In genomic region chr7:132121987-132122386, GRCh38 we compare ENCODE assay signal across 26 cellular contexts.
"Had no signal": no experiment of that assay in that cellular context is flagged by ENCODE, and none has a peak within 500 bp of the region (broad histone marks: within the 10 kb centered on the region; RNA-seq: fewer than 3 reads in every experiment).

No MANE protein-coding gene starts in this region.

- H3K79me2 ChIP-seq: hepatocyte, parathyroid adenoma had no signal

- ATAC-seq: naive thymus-derived CD8-positive, alpha-beta T cell; sciatic nerve; stimulated activated naive B cell treated with anti-CD40 and anti-IgM and Interleukin-4, amounts not matched to agents 10 μg/mL and 1 μg/mL and 100 μg/mL, for 72 hours; stimulated activated naive CD8-positive, alpha-beta T cell treated with anti-CD3 and anti-CD28 coated beads, Interleukin-15, Interleukin-2, amounts not matched to agents 100 U/mL and 50 U/mL, for 24 hours had no signal

- H3K36me3 ChIP-seq: left ventricle myocardium inferior, neutrophil, right atrium auricular region, stomach, thyroid gland, transverse colon, upper lobe of left lung, vagina had no signal

- H3K27ac Mint-ChIP-seq: nephron; progenitor cell of endocrine pancreas; stimulated activated naive B cell treated with anti-CD40 and anti-IgM and Interleukin-4, amounts not matched to agents 10 μg/mL and 1 μg/mL and 100 μg/mL, for 72 hours had no signal

- H3K27me3 ChIP-seq: hepatocyte, right atrium auricular region, stomach, testis, thyroid gland, transverse colon, upper lobe of left lung, vagina had no signal

- H3K36me3 Mint-ChIP-seq: naive thymus-derived CD8-positive, alpha-beta T cell; stimulated activated naive B cell treated with anti-CD40 and anti-IgM and Interleukin-4, amounts not matched to agents 10 μg/mL and 1 μg/mL and 100 μg/mL, for 72 hours had no signal

- H3K4me1 ChIP-seq: left ventricle myocardium inferior, parathyroid adenoma, right atrium auricular region, stomach, testis, thyroid gland, transverse colon, upper lobe of left lung, vagina had no signal

- H3K4me2 ChIP-seq: hepatocyte had no signal

- H3K9me3 ChIP-seq: left ventricle myocardium inferior, neutrophil, right atrium auricular region, stomach, testis, thyroid gland, transverse colon, upper lobe of left lung, vagina had no signal

- H3K4me3 Mint-ChIP-seq: naive thymus-derived CD8-positive, alpha-beta T cell; nephron; neural crest cell; stimulated activated naive B cell treated with anti-CD40 and anti-IgM and Interleukin-4, amounts not matched to agents 10 μg/mL and 1 μg/mL and 100 μg/mL, for 72 hours had no signal

- DNase-seq: islet precursor cell; left ventricle myocardium inferior; naive thymus-derived CD8-positive, alpha-beta T cell; occipital lobe; stimulated activated CD4-positive, alpha-beta T cell treated with anti-CD3 and anti-CD28 coated beads, Interleukin-12 subunit alpha, Interleukin-12 subunit beta, amount 100 ng/mL, for 4 hours; stimulated activated CD4-positive, alpha-beta T cell treated with anti-CD3 and anti-CD28 coated beads, Interleukin-15, amount 100 ng/mL, for 24 hours; stimulated activated CD4-positive, alpha-beta T cell treated with anti-CD3 and anti-CD28 coated beads, Interleukin-2, amount 100 ng/mL, for 24 hours; stimulated activated CD4-positive, alpha-beta T cell treated with anti-CD3 and anti-CD28 coated beads, Interleukin-4, amount 100 ng/mL, for 1 hour; stimulated activated naive B cell treated with anti-CD40 and anti-IgM and Interleukin-4, amounts not matched to agents 10 μg/mL and 1 μg/mL and 100 μg/mL, for 72 hours; stimulated activated naive CD8-positive, alpha-beta T cell treated with anti-CD3 and anti-CD28 coated beads, Interleukin-15, Interleukin-2, amounts not matched to agents 100 U/mL and 50 U/mL, for 24 hours; stomach; testis; thyroid gland; transverse colon had no signal

- H3K4me3 ChIP-seq: hepatocyte, left ventricle myocardium inferior, lung, right atrium auricular region, skin epidermis, stomach, testis, thyroid gland, transverse colon, upper lobe of left lung, vagina had no signal

- H3K27ac ChIP-seq: hepatocyte, left ventricle myocardium inferior, neutrophil, parathyroid adenoma, right atrium auricular region, skin epidermis, stomach, testis, thyroid gland, transverse colon, upper lobe of left lung, vagina had no signal

- H3K9ac ChIP-seq: parathyroid adenoma had no signal

- H3K4me1 Mint-ChIP-seq: nephron; neural crest cell; stimulated activated naive B cell treated with anti-CD40 and anti-IgM and Interleukin-4, amounts not matched to agents 10 μg/mL and 1 μg/mL and 100 μg/mL, for 72 hours had no signal
